In genomic region chr13:38664920-38665319, GRCh38 we compare ENCODE assay signal across 8 cellular contexts. TPM values are rescaled to one million over a fixed set of nuclear protein-coding genes. Genes with fewer than 3 reads are reported as not detected.
"Had no signal": no experiment of that assay in that cellular context is flagged by ENCODE, and none has a peak within 500 bp of the region (broad histone marks: within the 10 kb centered on the region; RNA-seq: fewer than 3 reads in every experiment).

No MANE protein-coding gene starts in this region.

- H3K27ac ChIP-seq: HL-60 had no signal

- ATAC-seq: GM23338, K562 had no signal

- H2AFZ ChIP-seq: GM23338 had no signal

- H3K4me2 ChIP-seq: GM23338 had no signal

- H3K4me3 ChIP-seq: GM23338, K562 had no signal

- DNase-seq: H9, HCEC 1CT, IMR-90 had no signal

- FAIRE-seq: H1, H54, K562 had no signal

RNA-seq across cellular contexts. Expression of gene FREM2, which starts 22.0 kb away (rescaled TPM):
- total RNA-seq: IMR-90 had no signal
- polyA plus RNA-seq: IMR-90, K562 had no signal
